Comparison of ENCODE assay signal across 8 cellular contexts in the genomic region with DNA sequence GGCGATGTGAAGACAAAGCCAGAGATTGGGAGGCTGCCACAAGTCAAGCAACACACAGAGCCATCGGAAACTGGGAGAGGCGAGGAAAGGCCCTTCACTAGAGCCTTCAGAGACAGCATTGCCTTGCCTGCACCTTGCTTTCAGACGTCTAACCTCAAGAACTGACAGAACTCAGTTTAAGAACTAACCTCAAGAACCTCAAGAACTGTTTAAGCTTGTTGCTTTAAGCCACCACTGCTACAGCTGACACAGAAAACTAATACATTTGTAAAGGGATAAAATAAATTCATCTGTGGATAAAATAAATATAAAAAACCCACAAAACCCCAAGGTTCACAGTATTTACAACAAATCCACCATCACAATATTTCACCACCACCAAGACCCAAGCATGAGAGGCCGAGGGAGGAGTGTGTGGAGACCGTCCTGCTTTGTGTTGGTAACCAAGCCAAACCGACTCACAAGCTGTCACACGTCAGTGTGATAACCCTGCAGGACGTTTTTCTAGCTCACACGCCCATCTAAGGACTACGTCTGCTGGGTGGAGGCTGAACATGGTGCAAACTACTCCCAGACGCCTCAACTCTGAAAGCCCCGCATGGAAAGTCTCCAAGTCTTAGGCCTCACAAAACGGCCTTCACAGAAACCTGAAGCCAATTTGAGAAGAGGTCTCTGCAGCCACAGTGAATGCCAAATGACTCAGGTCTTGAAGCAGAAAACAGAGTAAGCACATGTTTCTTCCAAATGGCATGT.
DNase-seq lines count a peak whose midpoint lies in the region; FAIRE-seq and TF ChIP-seq lines count a peak whose summit lies in the region.

No MANE protein-coding gene starts in this region.

- H3K27ac ChIP-seq in adrenal gland (peak overlapping the region; percentile 15 to 67 (median 39)), stomach smooth muscle (ENCODE audit: low read length) (peak overlapping the region; percentile 73), SJCRH30 (no peak overlapping the region), Karpas-422 (ENCODE audit: low read length) (no peak overlapping the region)

- H3K4me1 ChIP-seq in adrenal gland (replicated peaks in 1 of 2) (peaks cover 4 to 10% of the 10 kb centered on the region in 2 donors), stomach smooth muscle (ENCODE audit: control insufficient read depth, insufficient read depth, low read length) (peaks cover 10% of the 10 kb centered on the region), SJCRH30 (no peaks in the 10 kb centered on the region), Karpas-422 (ENCODE audit: low read length) (peaks cover 37% of the 10 kb centered on the region)

- H3K79me2 ChIP-seq in Karpas-422 (ENCODE audit: low read length) = no peaks in the 10 kb centered on the region

- H3K4me3 ChIP-seq in adrenal gland (no peak overlapping the region), stomach smooth muscle (ENCODE audit: low read length in 2 of 2) (no peak overlapping the region), SJCRH30 (no peak overlapping the region), Karpas-422 (ENCODE audit: low read length) (no peak overlapping the region)

- DNase-seq in CD1c-positive myeloid dendritic cell (ENCODE audit: extremely low spot score) (peak; percentile 29), RCC 7860 (ENCODE audit: low spot score) (peak; percentile 37), adrenal gland (peak; percentile 41 to 86 (median 80)), mucosa of gallbladder (ENCODE audit: low spot score) (peak; percentile 69), SJCRH30 (no peak), Karpas-422 (no peak), nucleus accumbens (lab: John Stamatoyannopoulos, UW) (no peak)

- H3K27me3 ChIP-seq in adrenal gland (no peaks in the 10 kb centered on the region), stomach smooth muscle (ENCODE audit: control insufficient read depth in 1 of 2, insufficient read depth in 2 of 2, low read length in 2 of 2) (no peaks in the 10 kb centered on the region), SJCRH30 (no peaks in the 10 kb centered on the region), Karpas-422 (ENCODE audit: low read length) (no peaks in the 10 kb centered on the region)

- H3K9ac ChIP-seq in stomach smooth muscle (ENCODE audit: low read length in 2 of 2) = no peak overlapping the region
- no peak overlapping the region for H3K9ac ChIP-seq in Karpas-422 (ENCODE audit: low read length)

- H4K20me1 ChIP-seq in Karpas-422 (ENCODE audit: insufficient read depth, low read depth, low read length) = no peaks in the 10 kb centered on the region

- H3K36me3 ChIP-seq in adrenal gland (replicated peaks in 1 of 2) (peaks cover 0 to 45% of the 10 kb centered on the region in 2 donors), stomach smooth muscle (ENCODE audit: control insufficient read depth in 2 of 2, insufficient read depth in 2 of 2, low read length in 2 of 2) (peaks cover 0 to 4% of the 10 kb centered on the region in 2 donors), SJCRH30 (peaks cover 2% of the 10 kb centered on the region), Karpas-422 (ENCODE audit: insufficient read depth, low read length) (no peaks in the 10 kb centered on the region)

- no peaks in the 10 kb centered on the region for H3K9me2 ChIP-seq in Karpas-422 (replicated peaks; ENCODE audit: insufficient read depth, low read length)

- TF ChIP-seq CTCF in adrenal gland (IDR thresholded peaks at IDR 0.05) = no peak

- H3K4me2 ChIP-seq in Karpas-422 (ENCODE audit: low read depth, low read length, poor library complexity, severe bottlenecking) = no peak overlapping the region

- H2AFZ ChIP-seq in Karpas-422 (ENCODE audit: low read length) = no peak overlapping the region

- intact Hi-C loops in adrenal gland (cut with DNase I) = loop anchor here in 1 of 2 donors (10.0 kb wide), 2 partner anchors 164 to 236 kb away; no protein-coding TSS in a partner anchor

- peak in 1 of 2 donors; percentile 21 for TF ChIP-seq POLR2A in adrenal gland (IDR thresholded peaks at IDR 0.05)

- no peak for FAIRE-seq in RCC 7860 (lab: Jason Lieb, UNC)

- H3K9me3 ChIP-seq in adrenal gland (replicated peaks in 1 of 3) (no peaks in the 10 kb centered on the region), stomach smooth muscle (ENCODE audit: control insufficient read depth in 2 of 2, low read length in 2 of 2) (no peaks in the 10 kb centered on the region), SJCRH30 (replicated peaks) (peaks cover 5% of the 10 kb centered on the region; the same call in 1 of the 2 replicates), Karpas-422 (ENCODE audit: low read length) (0 out of 2 replicates have a peak, but pooled peaks cover 3% of the 10 kb centered on the region)

- WGBS in adrenal gland, 4 donors = 43 to 55% (median 48%) methylated on average over 14 of the region's 14 CpGs

Comparison
In these comparisons a context has a peak if more than half of its experiments do, and no peak if none do; other contexts are left out.
1. DNase-seq: peak in CD1c-positive myeloid dendritic cell (single experiment), RCC 7860 (single experiment), adrenal gland (7 of 7) and mucosa of gallbladder (single experiment); none in SJCRH30 (0 of 2), Karpas-422 (single experiment) and nucleus accumbens (0 of 56).
2. H3K27ac ChIP-seq: peak in adrenal gland (5 of 5) and stomach smooth muscle (single experiment); none in SJCRH30 (single experiment) and Karpas-422 (single experiment).